In the genomic region with DNA sequence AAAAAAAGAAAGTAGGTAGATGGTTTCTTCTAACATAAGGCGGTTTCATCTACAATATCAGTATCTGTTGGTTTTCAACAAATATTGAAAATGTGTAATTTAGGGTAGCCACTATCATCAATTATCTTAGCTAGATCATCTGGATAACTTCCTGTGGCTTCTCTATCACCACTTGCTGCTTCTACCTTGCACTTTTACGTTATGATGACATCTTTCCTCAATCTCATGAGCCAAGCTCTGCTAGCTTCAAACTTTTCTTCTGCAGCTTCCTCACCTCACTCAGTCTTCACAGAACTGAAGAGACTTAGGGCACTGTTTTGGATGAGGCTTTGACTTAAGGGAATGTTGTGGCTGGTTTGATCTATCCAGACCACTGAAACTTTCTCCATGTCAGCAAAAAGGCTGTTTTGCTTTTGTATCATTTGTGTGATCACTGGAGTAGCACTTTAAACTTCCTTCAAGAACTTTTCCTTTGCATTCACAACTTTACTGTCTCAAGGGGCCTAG, we compare ENCODE assay signal across 16 cellular contexts.
A peak's percentile ranks its signal among the peaks of the same experiment; 100 is the strongest.
DNase-seq lines count a peak whose midpoint lies in the region; ATAC-seq, FAIRE-seq and TF ChIP-seq lines count a peak whose summit lies in the region.
"Had no signal": no experiment of that assay in that cellular context is flagged by ENCODE, and none has a peak within 500 bp of the region (broad histone marks: within the 10 kb centered on the region; RNA-seq: fewer than 3 reads in every experiment).

No MANE protein-coding gene starts in this region.

- TF ChIP-seq POLR2A in GM12892 (IDR thresholded peaks at IDR 0.05; ENCODE audit: low read depth, low read length): no peak

- no peak overlapping the region for H3K4me3 Mint-ChIP-seq in CD4-positive, alpha-beta T cell
- peak overlapping the region; percentile 58 for H3K4me3 Mint-ChIP-seq in T-helper 17 cell
- peak overlapping the region; percentile 29 to 66 for H3K4me3 Mint-ChIP-seq in effector memory CD8-positive, alpha-beta T cell
- H3K4me3 Mint-ChIP-seq: type B pancreatic cell had no signal

- H3K27ac Mint-ChIP-seq in CD4-positive, alpha-beta T cell: peak overlapping the region; percentile 27
- peak overlapping the region; percentile 86 for H3K27ac Mint-ChIP-seq in T-helper 17 cell
- H3K27ac Mint-ChIP-seq in effector memory CD8-positive, alpha-beta T cell: peak overlapping the region; percentile 92 to 94
- H3K27ac Mint-ChIP-seq: type B pancreatic cell had no signal

- peak; percentile 68 for FAIRE-seq in GM12892 (lab: Jason Lieb, UNC)

- CTCF ChIA-PET in CD4-positive, alpha-beta T cell (lab: Charles Lee): interaction anchor here (0.6 kb wide), 1 partner anchor 36 kb away, joined by 3 read pairs; no protein-coding TSS in a partner anchor
- CTCF ChIA-PET in RWPE1 (lab: Yijun Ruan, JAX): interaction anchor here (0.6 kb wide), 1 partner anchor 575 kb away, joined by 3 read pairs; no protein-coding TSS in a partner anchor

- intact Hi-C loops in CD4-positive, alpha-beta T cell (cut with DNase I, micrococcal nuclease): no loop called here

- H3K9me3 Mint-ChIP-seq in CD4-positive, alpha-beta T cell: no peaks in the 10 kb centered on the region
- no peaks in the 10 kb centered on the region for H3K9me3 Mint-ChIP-seq in effector memory CD8-positive, alpha-beta T cell
- H3K9me3 Mint-ChIP-seq: IgD-negative memory B cell, type B pancreatic cell had no signal

- no peak for ATAC-seq in CD4-positive, alpha-beta T cell (ENCODE audit: poor library complexity)
- no peak for ATAC-seq in T-helper 17 cell
- ATAC-seq in effector memory CD8-positive, alpha-beta T cell (replicated peaks): peak; percentile 35
- ATAC-seq: left ventricle myocardium superior, Panc1, psoas muscle had no signal

- H3K27me3 ChIP-seq in CD4-positive, alpha-beta T cell (ENCODE audit: control insufficient read depth, insufficient read depth, low read length): no peaks in the 10 kb centered on the region
- H3K27me3 ChIP-seq: cardiac muscle cell had no signal

- POLR2A ChIA-PET in CD4-positive, alpha-beta T cell (lab: Charles Lee): no interaction called here
- POLR2A ChIA-PET in RWPE1 (lab: Yijun Ruan, JAX; ENCODE audit: low non-redundant PET): no interaction called here

- no peak for TF ChIP-seq CTCF in CD4-positive, alpha-beta T cell (IDR thresholded peaks at IDR 0.05)
- no peak for TF ChIP-seq CTCF in RWPE1 (conservative IDR thresholded peaks at IDR 0.05; ENCODE audit: low read depth)

- H3K4me1 Mint-ChIP-seq in CD4-positive, alpha-beta T cell (ENCODE audit: low read depth): peaks cover 13% of the 10 kb centered on the region
- peaks cover 26% of the 10 kb centered on the region for H3K4me1 Mint-ChIP-seq in T-helper 17 cell
- peaks cover 18 to 31% of the 10 kb centered on the region in 2 donors for H3K4me1 Mint-ChIP-seq in effector memory CD8-positive, alpha-beta T cell (ENCODE audit: low read depth in 2 of 2)

- H3K27me3 Mint-ChIP-seq in CD4-positive, alpha-beta T cell: no peaks in the 10 kb centered on the region
- H3K27me3 Mint-ChIP-seq in T-helper 17 cell: no peaks in the 10 kb centered on the region
- H3K27me3 Mint-ChIP-seq in effector memory CD8-positive, alpha-beta T cell: no peaks in the 10 kb centered on the region
- H3K27me3 Mint-ChIP-seq: IgD-negative memory B cell, type B pancreatic cell had no signal

- no peaks in the 10 kb centered on the region for H3K9me3 ChIP-seq in CD4-positive, alpha-beta T cell (ENCODE audit: control insufficient read depth, low read length)
- no peaks in the 10 kb centered on the region for H3K9me3 ChIP-seq in T-helper 17 cell (ENCODE audit: control insufficient read depth, low read length, poor library complexity, severe bottlenecking)
- H3K9me3 ChIP-seq: psoas muscle had no signal

- no peak overlapping the region for H3K27ac ChIP-seq in CD4-positive, alpha-beta T cell (ENCODE audit: low read depth, low read length)
- H3K27ac ChIP-seq in RWPE1: no peak overlapping the region
- H3K27ac ChIP-seq: cardiac muscle cell, psoas muscle, WERI-Rb-1 had no signal

- H3K36me3 Mint-ChIP-seq in CD4-positive, alpha-beta T cell (ENCODE audit: low read depth): peaks cover 6% of the 10 kb centered on the region
- H3K36me3 Mint-ChIP-seq in T-helper 17 cell (ENCODE audit: low read depth): peaks cover 14% of the 10 kb centered on the region
- H3K36me3 Mint-ChIP-seq in effector memory CD8-positive, alpha-beta T cell (ENCODE audit: insufficient read depth): peaks cover 5% of the 10 kb centered on the region

- no peak for DNase-seq in CD4-positive, alpha-beta T cell
- no peak for DNase-seq in GM12892 (ENCODE audit: insufficient read length)
- DNase-seq in T-helper 17 cell: no peak
- no peak for DNase-seq in effector memory CD8-positive, alpha-beta T cell
- DNase-seq in RWPE1 (ENCODE audit: low spot score): no peak
- no peak for DNase-seq in NCI-H1417 treated with DMSO at 0.1 percent for 48 hours (lab: John Stamatoyannopoulos, UW)
- no peak for DNase-seq in LoVo (ENCODE audit: low spot score)
- DNase-seq: activated gamma-delta T cell, left ventricle myocardium superior, NCI-H1417, psoas muscle, WERI-Rb-1 had no signal

Comparison
In these comparisons a context has a peak if more than half of its experiments do, and no peak if none do; other contexts are left out.
1. H3K27ac Mint-ChIP-seq: peak in every context shown above with its lines; median percentile 93 in effector memory CD8-positive, alpha-beta T cell; 86 in T-helper 17 cell; 27 in CD4-positive, alpha-beta T cell.